In genomic region chr2:96947949-96948348, GRCh38 we compare ENCODE assay signal across 24 cellular contexts. TPM values are rescaled to one million over a fixed set of nuclear protein-coding genes. Genes with fewer than 3 reads are reported as not detected.
"Had no signal": no experiment of that assay in that cellular context is flagged by ENCODE, and none has a peak within 500 bp of the region (broad histone marks: within the 10 kb centered on the region; RNA-seq: fewer than 3 reads in every experiment).

No MANE protein-coding gene starts in this region.

- DNase-seq: effector CD8-positive, alpha-beta T cell; hippocampal formation; mammary epithelial cell; naive thymus-derived CD4-positive, alpha-beta T cell; nephron progenitor cell; stimulated activated CD4-positive, alpha-beta T cell treated with anti-CD3 and anti-CD28 coated beads, Interleukin-2, amount 100 ng/mL, for 24 hours; stimulated activated CD4-positive, alpha-beta T cell treated with anti-CD3 and anti-CD28 coated beads, Interleukin-4, amount 100 ng/mL, for 4 hours; stimulated activated naive CD4-positive, alpha-beta T cell; stomach; thyroid gland; upper lobe of left lung; uterus had no signal

- H3K36me3 ChIP-seq: heart left ventricle, stomach, thyroid gland, upper lobe of left lung, uterus had no signal

- H3K4me1 ChIP-seq: parathyroid adenoma had no signal

- H3K27ac ChIP-seq: coronary artery, heart left ventricle, parathyroid adenoma, psoas muscle, skin epidermis, stomach, thyroid gland, upper lobe of left lung, uterus had no signal

- ATAC-seq: heart left ventricle; naive thymus-derived CD4-positive, alpha-beta T cell; psoas muscle; sciatic nerve had no signal

- H3K4me3 ChIP-seq: coronary artery, heart left ventricle, psoas muscle, skin epidermis, stomach, thyroid gland, upper lobe of left lung, uterus had no signal

- H3K79me2 ChIP-seq: parathyroid adenoma had no signal

- H2AFZ ChIP-seq: parathyroid adenoma had no signal

- H3K9ac ChIP-seq: parathyroid adenoma had no signal

- H3K27me3 ChIP-seq: heart left ventricle, stomach, thyroid gland, upper lobe of left lung, uterus had no signal

- H3K9me3 ChIP-seq: stomach, thyroid gland, upper lobe of left lung, uterus had no signal

RNA-seq across cellular contexts. Expression of gene FAM178B, which starts 38.4 kb away (rescaled TPM):
- total RNA-seq: dermis microvascular lymphatic vessel endothelial cell, frontal cortex, glomerular endothelial cell, mesenteric fat pad, mononuclear cell, psoas muscle, stomach, thyroid gland had no signal
- polyA plus RNA-seq: liver, mammary epithelial cell had no signal
